ENCODE assay signal across 8 cellular contexts in genomic region chr2:54572636-54573531, GRCh38.
A peak's percentile ranks its signal among the peaks of the same experiment; 100 is the strongest.
DNase-seq lines count a peak whose midpoint lies in the region; ATAC-seq lines count a peak whose summit lies in the region.

No MANE protein-coding gene starts in this region.

- H3K27me3 Mint-ChIP-seq in activated CD8-positive, alpha-beta memory T cell treated with anti-CD3 and anti-CD28 coated beads, Interleukin-2, amount 10 ng/mL, durations not matched to agents 7 days and 5 days, result no peaks in the 10 kb centered on the region
- no peaks in the 10 kb centered on the region for H3K27me3 Mint-ChIP-seq in activated T-helper 17 cell treated with anti-CD3 and anti-CD28 coated beads, Interleukin-2, amount 50 U/mL, for 72 hours

- peak overlapping the region; percentile 94 for H3K27ac Mint-ChIP-seq in activated CD8-positive, alpha-beta memory T cell treated with anti-CD3 and anti-CD28 coated beads, Interleukin-2, amount 10 ng/mL, durations not matched to agents 7 days and 5 days
- peak overlapping the region; percentile 99 for H3K27ac Mint-ChIP-seq in activated T-helper 17 cell treated with anti-CD3 and anti-CD28 coated beads, Interleukin-2, amount 50 U/mL, for 72 hours

- DNase-seq in activated CD8-positive, alpha-beta memory T cell treated with anti-CD3 and anti-CD28 coated beads, Interleukin-2, amount 10 ng/mL, durations not matched to agents 7 days and 5 days, result peak; percentile 82
- no peak for DNase-seq in activated CD8-positive, alpha-beta memory T cell treated with anti-CD3 and anti-CD28 coated beads for 24 hours
- DNase-seq in iris pigment epithelial cell (ENCODE audit: low read depth) (peak; percentile 81), DMS114 treated with DMSO at 0.1 percent for 48 hours (lab: John Stamatoyannopoulos, UW; ENCODE audit: unreplicated experiment) (no peak), HuH-7.5 (ENCODE audit: low spot score) (no peak)
- DNase-seq in stimulated activated naive CD4-positive, alpha-beta T cell treated with Interleukin-2 at 50 U/mL for 16 hours (lab: John Stamatoyannopoulos, UW), result peak; percentile 45

- H3K9me3 Mint-ChIP-seq in activated CD8-positive, alpha-beta memory T cell treated with anti-CD3 and anti-CD28 coated beads, Interleukin-2, amount 10 ng/mL, durations not matched to agents 7 days and 5 days (ENCODE audit: low read depth), result no peaks in the 10 kb centered on the region
- peaks cover 3% of the 10 kb centered on the region for H3K9me3 Mint-ChIP-seq in activated T-helper 17 cell treated with anti-CD3 and anti-CD28 coated beads, Interleukin-2, amount 50 U/mL, for 72 hours

- H3K4me3 Mint-ChIP-seq in activated CD8-positive, alpha-beta memory T cell treated with anti-CD3 and anti-CD28 coated beads, Interleukin-2, amount 10 ng/mL, durations not matched to agents 7 days and 5 days, result peak overlapping the region; percentile 72
- peak overlapping the region; percentile 92 for H3K4me3 Mint-ChIP-seq in activated T-helper 17 cell treated with anti-CD3 and anti-CD28 coated beads, Interleukin-2, amount 50 U/mL, for 72 hours

- peak; percentile 35 for ATAC-seq in activated CD8-positive, alpha-beta memory T cell treated with anti-CD3 and anti-CD28 coated beads, Interleukin-2, amount 10 ng/mL, durations not matched to agents 7 days and 5 days
- peak; percentile 58 for ATAC-seq in activated T-helper 17 cell treated with anti-CD3 and anti-CD28 coated beads, Interleukin-2, amount 50 U/mL, for 72 hours (replicated peaks)
- no peak for ATAC-seq in HG03520 (IDR thresholded peaks at IDR 0.05; ENCODE audit: unreplicated experiment)

- H3K36me3 Mint-ChIP-seq in activated CD8-positive, alpha-beta memory T cell treated with anti-CD3 and anti-CD28 coated beads, Interleukin-2, amount 10 ng/mL, durations not matched to agents 7 days and 5 days, result peaks cover 31% of the 10 kb centered on the region
- peaks cover 25% of the 10 kb centered on the region for H3K36me3 Mint-ChIP-seq in activated T-helper 17 cell treated with anti-CD3 and anti-CD28 coated beads, Interleukin-2, amount 50 U/mL, for 72 hours (ENCODE audit: low read depth)

- H3K4me1 Mint-ChIP-seq in activated CD8-positive, alpha-beta memory T cell treated with anti-CD3 and anti-CD28 coated beads, Interleukin-2, amount 10 ng/mL, durations not matched to agents 7 days and 5 days, result peaks cover 94% of the 10 kb centered on the region
- peaks cover 72% of the 10 kb centered on the region for H3K4me1 Mint-ChIP-seq in activated T-helper 17 cell treated with anti-CD3 and anti-CD28 coated beads, Interleukin-2, amount 50 U/mL, for 72 hours

- CTCF ChIA-PET in activated CD8-positive, alpha-beta memory T cell treated with anti-CD3 and anti-CD28 coated beads, Interleukin-2, amount 10 ng/mL, durations not matched to agents 7 days and 5 days (lab: Charles Lee), result interaction anchor here (0.9 to 10.7 kb wide), 4 partner anchors 9 to 92 kb away, joined by 3 to 87 read pairs (median 4); no protein-coding TSS in a partner anchor

Comparison
In these comparisons a context has a peak if more than half of its experiments do, and no peak if none do; other contexts are left out.
1. DNase-seq: peak in activated CD8-positive, alpha-beta memory T cell treated with anti-CD3 and anti-CD28 coated beads, Interleukin-2, amount 10 ng/mL, durations not matched to agents 7 days and 5 days (single experiment), iris pigment epithelial cell (single experiment) and stimulated activated naive CD4-positive, alpha-beta T cell treated with Interleukin-2 at 50 U/mL for 16 hours (single experiment); none in activated CD8-positive, alpha-beta memory T cell treated with anti-CD3 and anti-CD28 coated beads for 24 hours (single experiment), DMS114 treated with DMSO at 0.1 percent for 48 hours (single experiment) and HuH-7.5 (single experiment).